In the genomic region with DNA sequence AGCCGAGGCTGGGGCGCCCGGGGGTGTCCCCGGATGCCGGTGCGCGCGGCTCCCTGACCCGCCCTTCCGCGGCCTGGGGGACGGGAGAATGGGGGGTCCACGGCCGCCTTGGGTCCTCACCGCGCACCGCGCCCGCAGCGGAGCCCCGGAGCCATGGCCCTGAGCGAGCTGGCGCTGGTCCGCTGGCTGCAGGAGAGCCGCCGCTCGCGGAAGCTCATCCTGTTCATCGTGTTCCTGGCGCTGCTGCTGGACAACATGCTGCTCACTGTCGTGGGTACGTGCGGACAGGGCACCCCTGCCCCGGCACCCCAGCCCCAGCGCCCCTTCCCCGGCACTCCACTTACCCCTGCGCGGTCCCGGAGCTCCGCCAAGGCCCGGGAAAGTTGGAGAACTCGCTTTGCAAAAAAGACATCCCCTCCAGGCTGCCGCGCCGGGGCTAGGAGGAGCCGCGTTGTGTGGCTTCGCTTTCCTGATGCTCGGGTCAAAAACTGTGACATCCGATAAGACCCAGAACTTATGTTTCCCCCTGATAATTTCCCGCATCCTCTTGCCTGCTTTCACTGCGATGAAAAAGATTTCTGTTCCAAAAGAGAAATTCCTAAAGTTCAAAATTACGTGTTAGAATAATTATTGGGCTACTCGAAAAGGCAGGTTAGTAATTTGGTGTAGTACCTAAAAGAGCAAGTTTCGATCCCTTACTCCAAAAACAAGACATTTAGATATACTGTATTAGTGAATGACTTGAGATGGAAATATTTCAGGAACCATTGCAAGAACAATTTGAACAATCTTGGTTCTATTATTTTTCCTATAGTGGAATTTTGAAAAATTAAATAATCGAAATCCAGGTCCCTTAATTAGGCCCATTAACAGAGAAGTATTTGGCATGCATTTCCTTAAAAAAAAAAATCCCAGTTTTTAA, we compare ENCODE assay signal across 11 cellular contexts. TPM values are rescaled to one million over a fixed set of nuclear protein-coding genes. Genes with fewer than 3 reads are reported as not detected.
A peak's percentile ranks its signal among the peaks of the same experiment; 100 is the strongest.
DNase-seq lines count a peak whose midpoint lies in the region; ATAC-seq and TF ChIP-seq lines count a peak whose summit lies in the region.
"Had no signal": no experiment of that assay in that cellular context is flagged by ENCODE, and none has a peak within 500 bp of the region (broad histone marks: within the 10 kb centered on the region; RNA-seq: fewer than 3 reads in every experiment).

No MANE protein-coding gene starts in this region.

- 2% methylated on average over 34 of the region's 56 CpGs for WGBS in mesenchymal stem cell

- H3K9me3 ChIP-seq in mesenchymal stem cell (ENCODE audit: control insufficient read depth, low read length), result no peaks in the 10 kb centered on the region
- H3K9me3 ChIP-seq: HAP-1, psoas muscle had no signal

- no peak overlapping the region for H3K27ac ChIP-seq in ACC112 (ENCODE audit: low read depth, low read length)
- no peak overlapping the region for H3K27ac ChIP-seq in mesenchymal stem cell (ENCODE audit: low read length, poor library complexity, severe bottlenecking)
- H3K27ac ChIP-seq: psoas muscle had no signal

- no peak overlapping the region for H4K91ac ChIP-seq in mesenchymal stem cell (ENCODE audit: low read length)

- no peak overlapping the region for H2BK5ac ChIP-seq in mesenchymal stem cell (ENCODE audit: low read depth, low read length, poor library complexity, severe bottlenecking)

- H3K4me3 ChIP-seq in ACC112 (ENCODE audit: low read depth, low read length) (peak overlapping the region; percentile 46; the same call in 1 of the 2 replicates), choroid plexus epithelial cell (ENCODE audit: low read depth, low read length) (no peak overlapping the region), mesenchymal stem cell (ENCODE audit: insufficient read depth in 1 of 2, low read depth in 1 of 2, low read length in 2 of 2) (peak overlapping the region in 1 of 2 experiments; percentile 47)
- H3K4me3 ChIP-seq: HAP-1, psoas muscle had no signal

- H3K14ac ChIP-seq in mesenchymal stem cell (ENCODE audit: low read length in 2 of 2), result no peak overlapping the region

- peak; percentile 62 for DNase-seq in GM03348 (ENCODE audit: low spot score)
- peak; percentile 12 for DNase-seq in choroid plexus epithelial cell (ENCODE audit: low read depth)
- DNase-seq in mesenchymal stem cell, result no peak
- DNase-seq in SIG-M5 treated with dmso at 0.1 percent for 504 hours (lab: John Stamatoyannopoulos, UW; ENCODE audit: unreplicated experiment), result no peak
- no peak for DNase-seq in CD1c-positive myeloid dendritic cell (ENCODE audit: extremely low spot score)
- DNase-seq: cortex of kidney, psoas muscle had no signal

- no peak for ATAC-seq in GM19023 (IDR thresholded peaks at IDR 0.05; ENCODE audit: unreplicated experiment)
- no peak for ATAC-seq in GM21423 (IDR thresholded peaks at IDR 0.05; ENCODE audit: unreplicated experiment)
- ATAC-seq: psoas muscle had no signal

- no peaks in the 10 kb centered on the region for H3K79me1 ChIP-seq in mesenchymal stem cell (replicated peaks; ENCODE audit: low read length, poor library complexity, severe bottlenecking)

- no peak overlapping the region for H2BK15ac ChIP-seq in mesenchymal stem cell (ENCODE audit: low read depth, poor library complexity, severe bottlenecking)

- H3K27me3 ChIP-seq in ACC112 (ENCODE audit: insufficient read depth, low read length), result peaks cover 99% of the 10 kb centered on the region
- peaks cover 65 to 80% of the 10 kb centered on the region in 2 experiments for H3K27me3 ChIP-seq in mesenchymal stem cell (ENCODE audit: control insufficient read depth in 1 of 2, insufficient read depth in 1 of 2, low read length in 2 of 2)

- no peaks in the 10 kb centered on the region for H3K79me2 ChIP-seq in ACC112 (ENCODE audit: control insufficient read depth, insufficient read depth, low read length, unreplicated experiment)

- H2BK120ac ChIP-seq in mesenchymal stem cell (ENCODE audit: low read depth, low read length), result no peak overlapping the region

- H3K9ac ChIP-seq in mesenchymal stem cell (ENCODE audit: low read length), result no peak overlapping the region

- H2AFZ ChIP-seq in ACC112 (ENCODE audit: low read length, unreplicated experiment) (no peak overlapping the region), mesenchymal stem cell (ENCODE audit: low read depth, low read length) (no peak overlapping the region)

- H3K4me1 ChIP-seq in ACC112 (ENCODE audit: control insufficient read depth, insufficient read depth, low read length, unreplicated experiment), result no peaks in the 10 kb centered on the region
- peaks cover 12% of the 10 kb centered on the region for H3K4me1 ChIP-seq in mesenchymal stem cell (ENCODE audit: control insufficient read depth, insufficient read depth, low read depth, low read length)
- H3K4me1 ChIP-seq: HAP-1, psoas muscle had no signal

- H3K36me3 ChIP-seq in ACC112 (ENCODE audit: insufficient read depth, low read length), result no peaks in the 10 kb centered on the region
- H3K36me3 ChIP-seq in mesenchymal stem cell (ENCODE audit: control insufficient read depth in 1 of 2, insufficient read depth in 2 of 2, low read depth in 1 of 2, low read length in 2 of 2), result no peaks in the 10 kb centered on the region
- H3K36me3 ChIP-seq: HAP-1 had no signal

- peak overlapping the region; percentile 49 for H3K4me2 ChIP-seq in mesenchymal stem cell (ENCODE audit: low read length, poor library complexity, severe bottlenecking)

- no peak for TF ChIP-seq CTCF in choroid plexus epithelial cell (conservative IDR thresholded peaks at IDR 0.05; ENCODE audit: low read depth, low read length)

- no peak overlapping the region for H3K4ac ChIP-seq in mesenchymal stem cell (ENCODE audit: low read depth in 1 of 2, low read length in 2 of 2)

- no peak overlapping the region for H2AK5ac ChIP-seq in mesenchymal stem cell (ENCODE audit: low read length, severe bottlenecking)

- H3K23ac ChIP-seq in mesenchymal stem cell (ENCODE audit: low read length in 2 of 2), result no peak overlapping the region

- no peak overlapping the region for H4K8ac ChIP-seq in mesenchymal stem cell (ENCODE audit: low read length)

- no peak overlapping the region for H2BK12ac ChIP-seq in mesenchymal stem cell (ENCODE audit: low read length in 2 of 2)

- no peak overlapping the region for H3K18ac ChIP-seq in mesenchymal stem cell (ENCODE audit: low read depth in 1 of 2, low read length in 2 of 2)

RNA-seq across cellular contexts. Expression of gene SLC18A2, which starts 0.9 kb away (rescaled TPM):
- not detected for polyA plus RNA-seq in mesenchymal stem cell (2013, experiment 1 of 2)
- polyA plus RNA-seq in mesenchymal stem cell (2013, experiment 2 of 2), result not detected

RNA-seq across cellular contexts. Expression of gene KCNK18, which starts 44.5 kb away (rescaled TPM):
- not detected for polyA plus RNA-seq in mesenchymal stem cell (2013, experiment 1 of 2)
- polyA plus RNA-seq in mesenchymal stem cell (2013, experiment 2 of 2), result not detected
- polyA plus RNA-seq: psoas muscle had no signal

Comparison
In these comparisons a context has a peak if more than half of its experiments do, and no peak if none do; other contexts are left out.
1. DNase-seq: peak in GM03348 (single experiment) and choroid plexus epithelial cell (single experiment); none in mesenchymal stem cell (single experiment), SIG-M5 treated with dmso at 0.1 percent for 504 hours (single experiment) and CD1c-positive myeloid dendritic cell (single experiment).